ENCODE assay signal across 5 cellular contexts in genomic region chrX:120042712-120043111, GRCh38. TPM values are rescaled to one million over a fixed set of nuclear protein-coding genes. Genes with fewer than 3 reads are reported as not detected.
"Had no signal": no experiment of that assay in that cellular context is flagged by ENCODE, and none has a peak within 500 bp of the region (broad histone marks: within the 10 kb centered on the region; RNA-seq: fewer than 3 reads in every experiment).

No MANE protein-coding gene starts in this region.

RNA-seq across cellular contexts. Expression of gene RHOXF2B, which starts 34.8 kb away (rescaled TPM):
- total RNA-seq: HepG2, HT-29, HT1080, IMR-90 had no signal
- polyA plus RNA-seq: HepG2, IgD-negative memory B cell, IMR-90 had no signal
